ENCODE assay signal across 8 cellular contexts in genomic region chr16:62225675-62226074, GRCh38.
DNase-seq lines count a peak whose midpoint lies in the region; ATAC-seq and TF ChIP-seq lines count a peak whose summit lies in the region.

No MANE protein-coding gene starts in this region.

- H3K4me1 ChIP-seq in naive thymus-derived CD4-positive, alpha-beta T cell (ENCODE audit: control insufficient read depth in 2 of 2, insufficient read depth in 2 of 2, low read length in 2 of 2): no peaks in the 10 kb centered on the region

- peaks cover 0 to 5% (median 0%) of the 10 kb centered on the region in 45 donors for H3K27me3 ChIP-seq in dorsolateral prefrontal cortex
- no peaks in the 10 kb centered on the region for H3K27me3 ChIP-seq in naive thymus-derived CD4-positive, alpha-beta T cell (ENCODE audit: control insufficient read depth in 2 of 2, insufficient read depth in 2 of 2, low read length in 2 of 2)

- peak; percentile 94 for ATAC-seq in GM21367 (IDR thresholded peaks at IDR 0.05; ENCODE audit: unreplicated experiment)
- ATAC-seq in naive thymus-derived CD4-positive, alpha-beta T cell: peak; percentile 54

- H3K27me3 Mint-ChIP-seq in naive thymus-derived CD4-positive, alpha-beta T cell: no peaks in the 10 kb centered on the region

- peak in 54 of 56 donors; percentile 12 to 77 (median 56) for TF ChIP-seq CTCF in dorsolateral prefrontal cortex (IDR thresholded peaks at IDR 0.05 in 54 of 56, conservative IDR thresholded peaks at IDR 0.05 in 2 of 56; ENCODE audit: low read depth in 1 of 56, partially characterized antibody in 56 of 56)

- H3K4me1 Mint-ChIP-seq in naive thymus-derived CD4-positive, alpha-beta T cell: no peaks in the 10 kb centered on the region

- no peaks in the 10 kb centered on the region for H3K9me3 ChIP-seq in naive thymus-derived CD4-positive, alpha-beta T cell (ENCODE audit: control insufficient read depth in 2 of 3, low read length in 3 of 3)

- H3K9me3 Mint-ChIP-seq in naive thymus-derived CD4-positive, alpha-beta T cell: peaks cover 0 to 28% (median 4%) of the 10 kb centered on the region in 11 donors

- intact Hi-C loops in dorsolateral prefrontal cortex (cut with DNase I): loop anchor here in 1 of 2 donors (10.0 kb wide), 1 partner anchor 1069 kb away; no protein-coding TSS in a partner anchor
- intact Hi-C loops in naive thymus-derived CD4-positive, alpha-beta T cell (cut with micrococcal nuclease): no loop called here

- no peaks in the 10 kb centered on the region for H3K36me3 Mint-ChIP-seq in naive thymus-derived CD4-positive, alpha-beta T cell

- no peak overlapping the region for H3K4me3 Mint-ChIP-seq in naive thymus-derived CD4-positive, alpha-beta T cell

- DNase-seq in Caki2 (ENCODE audit: low read depth) (peak; percentile 75), HuH-7 (ENCODE audit: low spot score) (peak; percentile 16), RKO (ENCODE audit: low spot score) (peak; percentile 88), dorsolateral prefrontal cortex (peak in 9 of 10 donors; percentile 55 to 86 (median 68)), epidermal melanocyte (ENCODE audit: insufficient read length, low spot score) (no peak), NK-92 (lab: John Stamatoyannopoulos, UW; ENCODE audit: unreplicated experiment) (no peak)
- DNase-seq in naive thymus-derived CD4-positive, alpha-beta T cell: peak in 1 of 9 donors; percentile 10

- POLR2A ChIA-PET in naive thymus-derived CD4-positive, alpha-beta T cell (lab: Charles Lee): no interaction called here

- in situ Hi-C loops in Caki2 (cut with HindIII; ENCODE audit: low pct_unique_long_range_greater_than_20kb, low sequenced_read_pairs): no loop called here

- H3K4me3 ChIP-seq in dorsolateral prefrontal cortex: peak overlapping the region in 27 of 59 donors; percentile 3 to 52 (median 29)
- H3K4me3 ChIP-seq in naive thymus-derived CD4-positive, alpha-beta T cell (ENCODE audit: low read length): no peak overlapping the region

- H3K27ac ChIP-seq in dorsolateral prefrontal cortex: no peak overlapping the region
- no peak overlapping the region for H3K27ac ChIP-seq in naive thymus-derived CD4-positive, alpha-beta T cell (ENCODE audit: low read depth, low read length)

- CTCF ChIA-PET in naive thymus-derived CD4-positive, alpha-beta T cell (lab: Charles Lee): no interaction called here

- H3K27ac Mint-ChIP-seq in naive thymus-derived CD4-positive, alpha-beta T cell: no peak overlapping the region

- no peaks in the 10 kb centered on the region for H3K36me3 ChIP-seq in naive thymus-derived CD4-positive, alpha-beta T cell (ENCODE audit: control insufficient read depth in 2 of 3, insufficient read depth in 3 of 3, low read length in 3 of 3)

Comparison
In these comparisons a context has a peak if more than half of its experiments do, and no peak if none do; other contexts are left out.
1. DNase-seq: peak in Caki2 (single experiment), HuH-7 (single experiment), RKO (single experiment) and dorsolateral prefrontal cortex (9 of 10); none in epidermal melanocyte (single experiment) and NK-92 (single experiment).